13 cellular contexts compared by ENCODE assay signal in genomic region chr16:48053346-48053745, GRCh38.
A peak's percentile ranks its signal among the peaks of the same experiment; 100 is the strongest.
DNase-seq lines count a peak whose midpoint lies in the region; ATAC-seq, FAIRE-seq and TF ChIP-seq lines count a peak whose summit lies in the region.
"Had no signal": no experiment of that assay in that cellular context is flagged by ENCODE, and none has a peak within 500 bp of the region (broad histone marks: within the 10 kb centered on the region; RNA-seq: fewer than 3 reads in every experiment).

No MANE protein-coding gene starts in this region.

- H4K20me1 ChIP-seq in keratinocyte (ENCODE audit: control insufficient read depth, extremely low read depth, insufficient read depth, low read length) (no peaks in the 10 kb centered on the region), OCI-LY7 (ENCODE audit: insufficient read depth, low read length) (no peaks in the 10 kb centered on the region)

- TF ChIP-seq CTCF in cardiac muscle cell (IDR thresholded peaks at IDR 0.05; ENCODE audit: low read depth, low read length) (no peak), right atrium auricular region (IDR thresholded peaks at IDR 0.05) (no peak), bronchial epithelial cell (IDR thresholded peaks at IDR 0.05; ENCODE audit: insufficient read depth, low read length, severe bottlenecking) (no peak), keratinocyte (optimal IDR thresholded peaks at IDR 0.05 in 1 of 3, IDR thresholded peaks at IDR 0.05 in 1 of 3, conservative IDR thresholded peaks at IDR 0.05 in 1 of 3; ENCODE audit: extremely low read depth in 1 of 3, insufficient read depth in 2 of 3, low read length in 3 of 3) (no peak), type B pancreatic cell (conservative IDR thresholded peaks at IDR 0.05) (no peak), OCI-LY7 (conservative IDR thresholded peaks at IDR 0.05; ENCODE audit: low read length) (no peak)

- peak overlapping the region; percentile 37 for H3K4me3 Mint-ChIP-seq in type B pancreatic cell
- H3K4me3 Mint-ChIP-seq: activated naive CD4-positive, alpha-beta T cell treated with anti-CD3 and anti-CD28 coated beads, Interleukin-2, amount 10 ng/mL, durations not matched to agents 7 days and 5 days had no signal

- CTCF ChIA-PET in OCI-LY7 (lab: Charles Lee; ENCODE audit: unreplicated experiment), result no interaction called here

- no peaks in the 10 kb centered on the region for H3K9me2 ChIP-seq in OCI-LY7 (ENCODE audit: insufficient read depth, low read length)

- H3K27me3 Mint-ChIP-seq in type B pancreatic cell, result peaks cover 10% of the 10 kb centered on the region

- H3K79me2 ChIP-seq in keratinocyte (ENCODE audit: control insufficient read depth, insufficient read depth, low read length), result no peaks in the 10 kb centered on the region
- H3K79me2 ChIP-seq in OCI-LY7 (ENCODE audit: insufficient read depth, low read depth, low read length), result no peaks in the 10 kb centered on the region

- dilution Hi-C loops in keratinocyte (cut with MboI; ENCODE audit: extremely low pct_ligation_motif_present, low sequenced_read_pairs), result no loop called here

- no peak overlapping the region for H3K9ac ChIP-seq in keratinocyte (ENCODE audit: control insufficient read depth, extremely low read depth, insufficient read depth, low read length)

- no TSS peak for BruUV-seq in OCI-LY7 (replicated peaks; lab: Mats Ljungman, UMichigan)

- intact Hi-C loops in OCI-LY7 (cut with micrococcal nuclease; ENCODE audit: unreplicated experiment), result no loop called here

- peaks cover 17% of the 10 kb centered on the region for H3K4me1 Mint-ChIP-seq in type B pancreatic cell (ENCODE audit: unreplicated experiment)

- H3K27ac Mint-ChIP-seq in type B pancreatic cell, result peak overlapping the region; percentile 67
- H3K27ac Mint-ChIP-seq: activated naive CD4-positive, alpha-beta T cell treated with anti-CD3 and anti-CD28 coated beads, Interleukin-2, amount 10 ng/mL, durations not matched to agents 7 days and 5 days had no signal

- no peak overlapping the region for H3K4me3 ChIP-seq in cardiac muscle cell
- no peak overlapping the region for H3K4me3 ChIP-seq in right atrium auricular region
- no peak overlapping the region for H3K4me3 ChIP-seq in bronchial epithelial cell (ENCODE audit: low read depth, low read length)
- H3K4me3 ChIP-seq in keratinocyte (ENCODE audit: control insufficient read depth in 2 of 3, extremely low read depth in 1 of 3, insufficient read depth in 2 of 3, low read depth in 1 of 3, low read length in 3 of 3), result no peak overlapping the region
- H3K4me3 ChIP-seq in OCI-LY7 (ENCODE audit: low read depth, low read length, poor library complexity, severe bottlenecking), result no peak overlapping the region
- H3K4me3 ChIP-seq: tibial nerve had no signal

- POLR2A ChIA-PET in OCI-LY7 (lab: Charles Lee), result interaction anchor here (0.7 kb wide), 1 partner anchor 892 kb away, joined by 3 read pairs; no protein-coding TSS in a partner anchor

- no peaks in the 10 kb centered on the region for H3K36me3 Mint-ChIP-seq in type B pancreatic cell
- H3K36me3 Mint-ChIP-seq: activated naive CD4-positive, alpha-beta T cell treated with anti-CD3 and anti-CD28 coated beads, Interleukin-2, amount 10 ng/mL, durations not matched to agents 7 days and 5 days had no signal

- H3K27ac ChIP-seq in cardiac muscle cell (no peak overlapping the region), right atrium auricular region (no peak overlapping the region), keratinocyte (ENCODE audit: control insufficient read depth, insufficient read depth, low read length) (no peak overlapping the region), OCI-LY7 (ENCODE audit: low read depth, low read length, poor library complexity, severe bottlenecking) (no peak overlapping the region)

- no peak for ATAC-seq in HG02763 (IDR thresholded peaks at IDR 0.05; ENCODE audit: unreplicated experiment)
- no peak for ATAC-seq in GM18517 (IDR thresholded peaks at IDR 0.05; ENCODE audit: unreplicated experiment)

- H3K9me1 ChIP-seq in keratinocyte (ENCODE audit: control insufficient read depth, extremely low read depth, insufficient read depth, low read length), result no peaks in the 10 kb centered on the region

- H3K27me3 ChIP-seq in cardiac muscle cell (no peaks in the 10 kb centered on the region), right atrium auricular region (no peaks in the 10 kb centered on the region), bronchial epithelial cell (ENCODE audit: control insufficient read depth, insufficient read depth, low read length) (no peaks in the 10 kb centered on the region), keratinocyte (ENCODE audit: control insufficient read depth, extremely low read depth, insufficient read depth, low read length) (no peaks in the 10 kb centered on the region)
- H3K27me3 ChIP-seq: tibial nerve had no signal

- H3K4me2 ChIP-seq in keratinocyte (ENCODE audit: control insufficient read depth, extremely low read depth, insufficient read depth, low read depth, low read length) (no peak overlapping the region), OCI-LY7 (ENCODE audit: low read length) (no peak overlapping the region)

- no peaks in the 10 kb centered on the region for H3K9me3 ChIP-seq in cardiac muscle cell (ENCODE audit: low read depth)
- no peaks in the 10 kb centered on the region for H3K9me3 ChIP-seq in right atrium auricular region
- no peaks in the 10 kb centered on the region for H3K9me3 ChIP-seq in keratinocyte (ENCODE audit: control insufficient read depth, low read depth, low read length)
- no peaks in the 10 kb centered on the region for H3K9me3 ChIP-seq in OCI-LY7 (ENCODE audit: low read length)
- H3K9me3 ChIP-seq: tibial nerve had no signal

- peak overlapping the region; percentile 3 for H2AFZ ChIP-seq in keratinocyte (ENCODE audit: control insufficient read depth, low read length)
- no peak overlapping the region for H2AFZ ChIP-seq in OCI-LY7 (ENCODE audit: low read length)

- DNase-seq in cardiac muscle cell (ENCODE audit: low read depth in 1 of 2, low spot score in 1 of 2) (peak; percentile 43 to 90), right atrium auricular region (ENCODE audit: low spot score) (no peak), bronchial epithelial cell (ENCODE audit: low read depth) (peak; percentile 8), keratinocyte (ENCODE audit: low read depth, low spot score) (no peak), type B pancreatic cell (ENCODE audit: extremely low spot score, unreplicated experiment) (no peak), OCI-LY7 (ENCODE audit: low spot score) (no peak)
- DNase-seq: activated naive CD4-positive, alpha-beta T cell treated with anti-CD3 and anti-CD28 coated beads, Interleukin-2, amount 10 ng/mL, durations not matched to agents 7 days and 5 days; erythroblast; stimulated activated CD4-positive, alpha-beta T cell treated with anti-CD3 and anti-CD28 coated beads, Interleukin-4, amount 100 ng/mL, for 1 hour had no signal

- no peaks in the 10 kb centered on the region for H3K36me3 ChIP-seq in cardiac muscle cell
- no peaks in the 10 kb centered on the region for H3K36me3 ChIP-seq in right atrium auricular region
- H3K36me3 ChIP-seq in bronchial epithelial cell (ENCODE audit: control insufficient read depth, insufficient read depth, low read length), result no peaks in the 10 kb centered on the region
- no peaks in the 10 kb centered on the region for H3K36me3 ChIP-seq in keratinocyte (ENCODE audit: control insufficient read depth in 2 of 2, extremely low read depth in 1 of 2, insufficient read depth in 2 of 2, low read length in 2 of 2)
- H3K36me3 ChIP-seq in OCI-LY7 (ENCODE audit: insufficient read depth, low read length), result no peaks in the 10 kb centered on the region
- H3K36me3 ChIP-seq: tibial nerve had no signal

- FAIRE-seq in bronchial epithelial cell (lab: Jason Lieb, UNC), result no peak
- peak; percentile 32 for FAIRE-seq in keratinocyte (lab: Jason Lieb, UNC)
- FAIRE-seq: A204.1 had no signal

- no peaks in the 10 kb centered on the region for H3K4me1 ChIP-seq in cardiac muscle cell (ENCODE audit: low read depth)
- peaks cover 0 to 14% of the 10 kb centered on the region in 2 donors for H3K4me1 ChIP-seq in right atrium auricular region
- peaks cover 6% of the 10 kb centered on the region for H3K4me1 ChIP-seq in keratinocyte (ENCODE audit: control insufficient read depth, extremely low read depth, insufficient read depth, low read length)
- no peaks in the 10 kb centered on the region for H3K4me1 ChIP-seq in OCI-LY7 (ENCODE audit: insufficient read depth, low read length, poor library complexity, severe bottlenecking)

- no peaks in the 10 kb centered on the region for H3K9me3 Mint-ChIP-seq in type B pancreatic cell
- H3K9me3 Mint-ChIP-seq: activated naive CD4-positive, alpha-beta T cell treated with anti-CD3 and anti-CD28 coated beads, Interleukin-2, amount 10 ng/mL, durations not matched to agents 7 days and 5 days had no signal

Comparison
In these comparisons a context has a peak if more than half of its experiments do, and no peak if none do; other contexts are left out.
1. DNase-seq: peak in cardiac muscle cell (2 of 2) and bronchial epithelial cell (single experiment); none in right atrium auricular region (single experiment), keratinocyte (single experiment), type B pancreatic cell (single experiment) and OCI-LY7 (single experiment).